8 cellular contexts compared by ENCODE assay signal in genomic region chr18:48940854-48941531, GRCh38. TPM values are rescaled to one million over a fixed set of nuclear protein-coding genes. Genes with fewer than 3 reads are reported as not detected.
DNase-seq lines count a peak whose midpoint lies in the region; ATAC-seq and TF ChIP-seq lines count a peak whose summit lies in the region.

No MANE protein-coding gene starts in this region.

- H3K9me3 ChIP-seq in CD4-positive, alpha-beta T cell (ENCODE audit: control insufficient read depth, low read length), result no peaks in the 10 kb centered on the region
- H3K9me3 ChIP-seq in stomach smooth muscle (ENCODE audit: control insufficient read depth in 2 of 2, low read length in 2 of 2), result no peaks in the 10 kb centered on the region

- ATAC-seq in CD4-positive, alpha-beta T cell (ENCODE audit: poor library complexity), result peak; percentile 83
- ATAC-seq in GM21723 (IDR thresholded peaks at IDR 0.05; ENCODE audit: unreplicated experiment), result peak; percentile 61
- peak; percentile 85 for ATAC-seq in activated naive CD8-positive, alpha-beta T cell treated with anti-CD3 and anti-CD28 coated beads, Interleukin-2, amount 10 ng/mL, durations not matched to agents 7 days and 5 days (ENCODE audit: low read depth)

- TF ChIP-seq CTCF in CD4-positive, alpha-beta T cell (IDR thresholded peaks at IDR 0.05), result no peak

- H3K4me1 Mint-ChIP-seq in CD4-positive, alpha-beta T cell (ENCODE audit: low read depth), result peaks cover 92% of the 10 kb centered on the region
- peaks cover 79% of the 10 kb centered on the region for H3K4me1 Mint-ChIP-seq in activated naive CD8-positive, alpha-beta T cell treated with anti-CD3 and anti-CD28 coated beads, Interleukin-2, amount 10 ng/mL, durations not matched to agents 7 days and 5 days

- peak overlapping the region in 1 of 2 donors; percentile 29 for H3K9ac ChIP-seq in stomach smooth muscle (ENCODE audit: low read length in 2 of 2)

- peak overlapping the region; percentile 87 for H3K4me3 Mint-ChIP-seq in CD4-positive, alpha-beta T cell
- peak overlapping the region; percentile 91 for H3K4me3 Mint-ChIP-seq in activated naive CD8-positive, alpha-beta T cell treated with anti-CD3 and anti-CD28 coated beads, Interleukin-2, amount 10 ng/mL, durations not matched to agents 7 days and 5 days

- H3K4me3 ChIP-seq in stomach smooth muscle (ENCODE audit: low read length in 2 of 2), result peak overlapping the region in 1 of 2 donors; percentile 35

- no peaks in the 10 kb centered on the region for H3K9me3 Mint-ChIP-seq in CD4-positive, alpha-beta T cell
- no peaks in the 10 kb centered on the region for H3K9me3 Mint-ChIP-seq in activated naive CD8-positive, alpha-beta T cell treated with anti-CD3 and anti-CD28 coated beads, Interleukin-2, amount 10 ng/mL, durations not matched to agents 7 days and 5 days

- H3K27me3 Mint-ChIP-seq in CD4-positive, alpha-beta T cell, result no peaks in the 10 kb centered on the region
- H3K27me3 Mint-ChIP-seq in activated naive CD8-positive, alpha-beta T cell treated with anti-CD3 and anti-CD28 coated beads, Interleukin-2, amount 10 ng/mL, durations not matched to agents 7 days and 5 days, result no peaks in the 10 kb centered on the region

- H3K36me3 Mint-ChIP-seq in CD4-positive, alpha-beta T cell (ENCODE audit: low read depth), result peaks cover 51% of the 10 kb centered on the region
- H3K36me3 Mint-ChIP-seq in activated naive CD8-positive, alpha-beta T cell treated with anti-CD3 and anti-CD28 coated beads, Interleukin-2, amount 10 ng/mL, durations not matched to agents 7 days and 5 days, result peaks cover 61% of the 10 kb centered on the region

- peaks cover 91% of the 10 kb centered on the region for H3K4me1 ChIP-seq in stomach smooth muscle (ENCODE audit: control insufficient read depth, insufficient read depth, low read length)

- H3K27ac Mint-ChIP-seq in CD4-positive, alpha-beta T cell, result peak overlapping the region; percentile 92
- H3K27ac Mint-ChIP-seq in activated naive CD8-positive, alpha-beta T cell treated with anti-CD3 and anti-CD28 coated beads, Interleukin-2, amount 10 ng/mL, durations not matched to agents 7 days and 5 days, result peak overlapping the region; percentile 98

- POLR2A ChIA-PET in CD4-positive, alpha-beta T cell (lab: Charles Lee), result interaction anchor here (0.5 to 3.3 kb wide), 11 partner anchors 8 to 1010 kb away, joined by 3 to 50 read pairs (median 10); partner anchors contain the start of gene SMAD7
- POLR2A ChIA-PET in activated naive CD8-positive, alpha-beta T cell treated with anti-CD3 and anti-CD28 coated beads, Interleukin-2, amount 10 ng/mL, durations not matched to agents 7 days and 5 days (lab: Charles Lee), result interaction anchor here (0.7 to 3.0 kb wide), 8 partner anchors 10 to 164 kb away, joined by 3 to 35 read pairs (median 4); partner anchors contain the start of gene SMAD7

- DNase-seq in CD4-positive, alpha-beta T cell, result peak; percentile 71 to 95 (median 78)
- DNase-seq in SW480 (ENCODE audit: low spot score) (peak; percentile 51), mucosa of gallbladder (ENCODE audit: low spot score) (peak; percentile 59), NCI-H748 treated with DMSO at 0.1 percent for 48 hours (lab: John Stamatoyannopoulos, UW) (no peak), NOMO-1 treated with dmso at 0.1 percent for 144 hours (lab: John Stamatoyannopoulos, UW; ENCODE audit: unreplicated experiment) (no peak)
- DNase-seq in activated naive CD8-positive, alpha-beta T cell treated with anti-CD3 and anti-CD28 coated beads, Interleukin-2, amount 10 ng/mL, durations not matched to agents 7 days and 5 days, result peak; percentile 76

- no peaks in the 10 kb centered on the region for H3K27me3 ChIP-seq in CD4-positive, alpha-beta T cell (ENCODE audit: control insufficient read depth, insufficient read depth, low read length)
- H3K27me3 ChIP-seq in stomach smooth muscle (ENCODE audit: control insufficient read depth in 1 of 2, insufficient read depth in 2 of 2, low read length in 2 of 2), result no peaks in the 10 kb centered on the region

- H3K36me3 ChIP-seq in stomach smooth muscle (ENCODE audit: control insufficient read depth in 2 of 2, insufficient read depth in 2 of 2, low read length in 2 of 2), result peaks cover 5 to 10% of the 10 kb centered on the region in 2 donors

- peak overlapping the region; percentile 51 for H3K27ac ChIP-seq in CD4-positive, alpha-beta T cell (ENCODE audit: low read depth, low read length)
- peak overlapping the region; percentile 46 for H3K27ac ChIP-seq in stomach smooth muscle (ENCODE audit: low read length)

- intact Hi-C loops in CD4-positive, alpha-beta T cell (cut with DNase I, micrococcal nuclease), result loop anchor here (1.0 to 10.0 kb wide), 11 partner anchors 8 to 1936 kb away; partner anchors contain the start of genes ACAA2 (in 1 of the 2), C18orf32 (in 1 of the 2) and ME2 (in 1 of the 2)

- CTCF ChIA-PET in CD4-positive, alpha-beta T cell (lab: Charles Lee), result interaction anchor here (0.8 to 3.1 kb wide), 8 partner anchors 9 to 56 kb away, joined by 3 to 18 read pairs (median 5); partner anchors contain the start of gene SMAD7

RNA-seq across cellular contexts. Expression of gene SMAD7, which starts 9.8 kb away (rescaled TPM):
- total RNA-seq in CD4-positive, alpha-beta T cell, result 100 to 1,000 TPM; 244 to 254 TPM
- total RNA-seq in activated naive CD8-positive, alpha-beta T cell treated with anti-CD3 and anti-CD28 coated beads, Interleukin-2, amount 10 ng/mL, durations not matched to agents 7 days and 5 days, result 10 to 100 TPM; 26.8 to 30.1 TPM
- 20.0 TPM for total RNA-seq in mucosa of gallbladder

Comparison
In these comparisons a context has a peak if more than half of its experiments do, and no peak if none do; other contexts are left out.
1. DNase-seq: peak in CD4-positive, alpha-beta T cell (10 of 10), SW480 (single experiment), activated naive CD8-positive, alpha-beta T cell treated with anti-CD3 and anti-CD28 coated beads, Interleukin-2, amount 10 ng/mL, durations not matched to agents 7 days and 5 days (single experiment) and mucosa of gallbladder (single experiment); none in NCI-H748 treated with DMSO at 0.1 percent for 48 hours (single experiment) and NOMO-1 treated with dmso at 0.1 percent for 144 hours (single experiment).
2. RNA of gene SMAD7, which starts 9.8 kb away (total RNA-seq): 244 to 254 TPM in CD4-positive, alpha-beta T cell; 26.8 to 30.1 TPM in activated naive CD8-positive, alpha-beta T cell treated with anti-CD3 and anti-CD28 coated beads, Interleukin-2, amount 10 ng/mL, durations not matched to agents 7 days and 5 days and 20.0 TPM in mucosa of gallbladder (single experiment); every median in the first group is over 4 times any median in the second.
3. Peak in every context shown above with its lines, with median percentiles within 50 percentile points of each other: ATAC-seq.